Comparison of ENCODE assay signal across 12 cellular contexts in the genomic region with DNA sequence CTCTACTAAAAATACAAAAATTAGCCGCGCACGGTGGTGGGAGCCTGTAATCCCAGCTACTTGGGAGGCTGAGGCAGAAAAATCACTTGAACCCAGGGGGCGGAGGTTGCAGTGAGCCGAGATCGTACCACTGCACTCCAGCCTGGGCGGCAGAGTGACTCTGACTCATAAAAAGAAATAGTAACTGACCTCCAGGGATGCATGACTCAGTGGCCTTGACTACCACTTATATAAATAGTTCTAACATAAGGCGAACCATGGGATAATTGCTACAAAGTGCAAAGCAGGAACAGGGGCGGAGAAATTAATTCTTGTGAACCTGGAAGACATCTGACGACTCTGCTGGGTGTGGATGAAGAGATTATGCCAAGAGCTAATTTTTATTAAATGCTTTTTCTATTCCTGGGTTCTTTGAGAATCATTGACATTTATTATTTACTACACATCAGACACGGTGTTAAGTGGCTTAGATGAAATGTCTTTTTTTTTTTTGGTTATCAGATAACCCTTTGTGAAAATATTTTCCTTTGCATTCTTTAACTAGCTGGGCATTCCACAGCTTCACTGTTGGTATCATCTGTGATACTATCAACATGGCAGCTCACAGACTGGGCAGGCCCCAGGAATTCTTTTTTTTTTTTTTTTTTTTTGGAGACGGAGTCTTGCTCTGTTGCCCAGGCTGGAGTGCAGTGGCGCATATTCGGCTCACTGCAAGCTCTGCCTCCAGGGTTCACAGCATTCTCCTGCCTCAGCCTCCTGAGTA. TPM values are rescaled to one million over a fixed set of nuclear protein-coding genes. Genes with fewer than 3 reads are reported as not detected.
DNase-seq lines count a peak whose midpoint lies in the region; ATAC-seq, FAIRE-seq and TF ChIP-seq lines count a peak whose summit lies in the region.
"Had no signal": no experiment of that assay in that cellular context is flagged by ENCODE, and none has a peak within 500 bp of the region (broad histone marks: within the 10 kb centered on the region; RNA-seq: fewer than 3 reads in every experiment).

No MANE protein-coding gene starts in this region.

- H3K4me3 Mint-ChIP-seq in Calu3 (ENCODE audit: low read depth, unreplicated experiment), result no peak overlapping the region
- H3K4me3 Mint-ChIP-seq: activated naive CD4-positive, alpha-beta T cell treated with anti-CD3 and anti-CD28 coated beads for 36 hours had no signal

- H3K9me3 Mint-ChIP-seq in Calu3 (ENCODE audit: low read depth, unreplicated experiment), result no peaks in the 10 kb centered on the region
- H3K9me3 Mint-ChIP-seq: activated naive CD4-positive, alpha-beta T cell treated with anti-CD3 and anti-CD28 coated beads for 36 hours had no signal

- H3K9me3 ChIP-seq in lower lobe of right lung, result no peaks in the 10 kb centered on the region
- H3K9me3 ChIP-seq: thyroid gland had no signal

- no peak overlapping the region for H3K27ac ChIP-seq in lower lobe of right lung
- H3K27ac ChIP-seq: thyroid gland had no signal

- no peaks in the 10 kb centered on the region for H3K36me3 Mint-ChIP-seq in Calu3 (ENCODE audit: insufficient read depth, unreplicated experiment)

- TF ChIP-seq CTCF in Calu3 (IDR thresholded peaks at IDR 0.05; ENCODE audit: unreplicated experiment) (no peak), bronchial epithelial cell (IDR thresholded peaks at IDR 0.05; ENCODE audit: insufficient read depth, low read length, severe bottlenecking) (no peak), lower lobe of right lung (IDR thresholded peaks at IDR 0.05) (no peak)

- H3K4me3 ChIP-seq in bronchial epithelial cell (ENCODE audit: low read depth, low read length), result no peak overlapping the region
- no peak overlapping the region for H3K4me3 ChIP-seq in lower lobe of right lung
- H3K4me3 ChIP-seq: thyroid gland had no signal

- ATAC-seq in GM21526 (IDR thresholded peaks at IDR 0.05; ENCODE audit: low FRiP score, unreplicated experiment), result no peak
- no peak for ATAC-seq in HG03520 (IDR thresholded peaks at IDR 0.05; ENCODE audit: unreplicated experiment)
- no peak for ATAC-seq in HG03342 (IDR thresholded peaks at IDR 0.05; ENCODE audit: unreplicated experiment)
- ATAC-seq in lower lobe of right lung, result no peak

- H3K4me1 ChIP-seq in lower lobe of right lung, result no peaks in the 10 kb centered on the region
- H3K4me1 ChIP-seq: thyroid gland had no signal

- H3K27me3 ChIP-seq in bronchial epithelial cell (ENCODE audit: control insufficient read depth, insufficient read depth, low read length), result no peaks in the 10 kb centered on the region
- no peaks in the 10 kb centered on the region for H3K27me3 ChIP-seq in lower lobe of right lung (ENCODE audit: low read depth)
- H3K27me3 ChIP-seq: thyroid gland had no signal

- intact Hi-C loops in Calu3 (cut with micrococcal nuclease; ENCODE audit: unreplicated experiment), result no loop called here
- intact Hi-C loops in lower lobe of right lung (cut with DNase I), result no loop called here

- BruUV-seq in Calu3 (replicated peaks; lab: Mats Ljungman, UMichigan), result no TSS peak

- FAIRE-seq in bronchial epithelial cell (lab: Jason Lieb, UNC), result no peak
- FAIRE-seq: frontal cortex had no signal

- H3K27ac Mint-ChIP-seq in Calu3 (ENCODE audit: unreplicated experiment), result no peak overlapping the region
- H3K27ac Mint-ChIP-seq: activated naive CD4-positive, alpha-beta T cell treated with anti-CD3 and anti-CD28 coated beads for 36 hours had no signal

- H3K36me3 ChIP-seq in bronchial epithelial cell (ENCODE audit: control insufficient read depth, insufficient read depth, low read length) (no peaks in the 10 kb centered on the region), lower lobe of right lung (no peaks in the 10 kb centered on the region)
- H3K36me3 ChIP-seq: thyroid gland had no signal

- H3K27me3 Mint-ChIP-seq in Calu3 (ENCODE audit: unreplicated experiment), result no peaks in the 10 kb centered on the region

- H3K4me1 Mint-ChIP-seq in Calu3 (ENCODE audit: low read depth, unreplicated experiment), result peaks cover 4% of the 10 kb centered on the region

- peak; percentile 35 for DNase-seq in Calu3
- peak; percentile 58 for DNase-seq in MV-4-11 (lab: John Stamatoyannopoulos, UW)
- DNase-seq in bronchial epithelial cell (ENCODE audit: low read depth), result peak; percentile 82
- peak; percentile 81 for DNase-seq in myocyte (ENCODE audit: low read depth)
- DNase-seq in lower lobe of right lung, result no peak
- DNase-seq: activated naive CD4-positive, alpha-beta T cell treated with anti-CD3 and anti-CD28 coated beads for 36 hours; NK-92 treated with Interleukin-12 subunit alpha and Interleukin-12 subunit beta, amount 100 ng/mL, for 24 hours; thyroid gland had no signal

- CTCF ChIA-PET in Calu3 (lab: Charles Lee), result no interaction called here

RNA-seq across cellular contexts. Expression of a gene that starts 28.2 kb away (rescaled TPM):
- 7.7 and 8.7 TPM in 2 replicates for total RNA-seq in Calu3 (2022)
- 5.2 and 5.3 TPM in 2 replicates for total RNA-seq in bronchial epithelial cell
- 10.2 and 12.1 TPM in 2 replicates for total RNA-seq in myocyte
- 6.3 TPM for polyA plus RNA-seq in myocyte (2012)
- 5.6 TPM for total RNA-seq in lower lobe of right lung

RNA-seq across cellular contexts. Expression of a gene that starts 28.6 kb away (rescaled TPM):
- 77.3 and 79.4 TPM in 2 replicates for total RNA-seq in Calu3 (2022)
- total RNA-seq in bronchial epithelial cell, result 54.5 and 75.4 TPM in 2 replicates
- total RNA-seq in myocyte, result 69.3 and 75.2 TPM in 2 replicates
- 45.0 TPM for polyA plus RNA-seq in myocyte (2012)
- total RNA-seq in lower lobe of right lung, result 64.7 TPM

RNA-seq across cellular contexts. Expression of a gene that starts 48.2 kb away (rescaled TPM):
- total RNA-seq in Calu3 (2022) (202 and 215 TPM in 2 replicates), bronchial epithelial cell (253 and 395 TPM in 2 replicates), myocyte (198 and 222 TPM in 2 replicates), lower lobe of right lung (192 TPM)
- polyA plus RNA-seq in myocyte (2012), result 98.3 TPM
